In the genomic region with DNA sequence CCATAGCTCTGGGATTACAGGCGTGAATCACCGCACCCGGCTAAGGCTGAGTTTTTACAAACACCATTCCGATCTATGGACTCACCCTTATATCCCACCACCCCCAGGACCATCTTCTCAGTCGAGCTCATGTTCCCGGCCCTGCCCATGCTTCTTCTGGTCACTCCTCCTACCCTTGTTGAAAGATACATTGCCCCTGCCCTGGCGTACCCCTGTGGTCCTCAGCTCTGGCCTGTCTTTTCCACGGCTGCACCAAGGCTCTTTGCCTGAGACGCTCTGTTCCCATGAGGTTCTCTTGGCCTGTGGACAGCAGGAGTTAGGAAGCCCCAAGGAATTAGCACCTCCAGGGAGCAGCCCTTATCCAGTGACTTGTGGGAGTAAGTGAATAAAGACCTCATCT, we compare ENCODE assay signal across 26 cellular contexts.
"Had no signal": no experiment of that assay in that cellular context is flagged by ENCODE, and none has a peak within 500 bp of the region (broad histone marks: within the 10 kb centered on the region; RNA-seq: fewer than 3 reads in every experiment).

No MANE protein-coding gene starts in this region.

- H3K9me3 ChIP-seq: adrenal gland, body of pancreas, prostate gland, testis, transverse colon had no signal

- H3K36me3 ChIP-seq: adrenal gland, esophagus squamous epithelium, heart right ventricle, ovary, prostate gland, transverse colon had no signal

- H3K27ac ChIP-seq: adrenal gland, body of pancreas, coronary artery, epithelial cell of prostate, ovary, prostate gland, testis, transverse colon had no signal

- FAIRE-seq: endometrium, urothelium cell line had no signal

- H3K4me3 ChIP-seq: adrenal gland, body of pancreas, coronary artery, esophagus squamous epithelium, heart right ventricle, lung, ovary, prostate gland, testis, transverse colon had no signal

- H3K4me1 ChIP-seq: adrenal gland, body of pancreas, esophagus squamous epithelium, prostate gland, testis, transverse colon had no signal

- DNase-seq: activated CD4-positive, alpha-beta memory T cell treated with anti-CD3 and anti-CD28 coated beads, Interleukin-2, amount 10 ng/mL, durations not matched to agents 7 days and 5 days; activated CD4-positive, alpha-beta T cell treated with anti-CD3 and anti-CD28 coated beads for 1 hour; activated CD4-positive, alpha-beta T cell treated with anti-CD3 and anti-CD28 coated beads, Interleukin-2, amount 10 ng/mL, durations not matched to agents 7 days and 5 days; activated CD8-positive, alpha-beta memory T cell treated with anti-CD3 and anti-CD28 coated beads, Interleukin-2, amount 50 U/mL, for 48 hours; activated T-cell treated with anti-CD3 and anti-CD28 coated beads, Interleukin-2, amount 50 U/mL, for 24 hours; cerebellar nuclear complex; effector CD4-positive, alpha-beta T cell; esophagus squamous epithelium; foreskin melanocyte; heart right ventricle; kidney glomerular epithelial cell; nephron progenitor cell; ovary; retina; stimulated activated naive CD8-positive, alpha-beta T cell treated with anti-CD3 and anti-CD28 coated beads, Interleukin-15, Interleukin-2, amounts not matched to agents 100 U/mL and 50 U/mL, for 24 hours; T-helper 17 cell; testis; transverse colon had no signal

- H3K27me3 ChIP-seq: adrenal gland, body of pancreas, heart right ventricle, ovary, testis, transverse colon had no signal
